Comparison of ENCODE assay signal across 32 cellular contexts in genomic region chr11:122938557-122938956, GRCh38. TPM values are rescaled to one million over a fixed set of nuclear protein-coding genes. Genes with fewer than 3 reads are reported as not detected.
"Had no signal": no experiment of that assay in that cellular context is flagged by ENCODE, and none has a peak within 500 bp of the region (broad histone marks: within the 10 kb centered on the region; RNA-seq: fewer than 3 reads in every experiment).

No MANE protein-coding gene starts in this region.

- H3K4me3 Mint-ChIP-seq: dendritic cell treated with granulocyte-macrophage colony-stimulating factor and Interleukin-4, amounts not matched to agents 40 ng/mL and 50 ng/mL, for 4 days; effector memory CD8-positive, alpha-beta T cell; endodermal cell; mesothelial cell of epicardium; naive B cell; naive thymus-derived CD8-positive, alpha-beta T cell had no signal

- H3K36me3 ChIP-seq: esophagus squamous epithelium, gastrocnemius medialis, heart right ventricle, left lung had no signal

- ATAC-seq: effector memory CD8-positive, alpha-beta T cell; esophagus mucosa; gastrocnemius medialis; heart right ventricle; left cardiac atrium; left lung; left ventricle myocardium superior; lower lobe of right lung; mucosa of descending colon; naive thymus-derived CD8-positive, alpha-beta T cell had no signal

- H3K4me1 Mint-ChIP-seq: endodermal cell; mesothelial cell of epicardium; naive B cell; naive thymus-derived CD8-positive, alpha-beta T cell had no signal

- H3K9me3 ChIP-seq: esophagus squamous epithelium, gastrocnemius medialis, heart right ventricle, left lung, lower lobe of right lung, mucosa of descending colon had no signal

- H3K27ac Mint-ChIP-seq: dendritic cell treated with granulocyte-macrophage colony-stimulating factor and Interleukin-4, amounts not matched to agents 40 ng/mL and 50 ng/mL, for 4 days; effector memory CD8-positive, alpha-beta T cell; endodermal cell; mesothelial cell of epicardium; naive B cell; naive thymus-derived CD8-positive, alpha-beta T cell had no signal

- H3K4me1 ChIP-seq: esophagus squamous epithelium, gastrocnemius medialis, heart right ventricle, lower lobe of right lung had no signal

- H3K4me3 ChIP-seq: esophagus squamous epithelium, gastrocnemius medialis, heart right ventricle, left lung, lower lobe of right lung, mucosa of descending colon had no signal

- H3K27me3 ChIP-seq: esophagus squamous epithelium, heart right ventricle, left lung had no signal

- H3K9me3 Mint-ChIP-seq: dendritic cell treated with granulocyte-macrophage colony-stimulating factor and Interleukin-4, amounts not matched to agents 40 ng/mL and 50 ng/mL, for 4 days; effector memory CD8-positive, alpha-beta T cell; endodermal cell; naive B cell had no signal

- DNase-seq: cortex of kidney; effector CD8-positive, alpha-beta T cell; effector memory CD8-positive, alpha-beta T cell; endodermal cell; erythroblast; esophagus squamous epithelium; foreskin fibroblast; foreskin melanocyte; gastrocnemius medialis; glutamatergic neuron; head of caudate nucleus; heart right ventricle; hippocampal formation; left cardiac atrium; left lung; left ventricle myocardium superior; lower lobe of right lung; mesenchymal stem cell; mucosa of descending colon; naive B cell; naive thymus-derived CD8-positive, alpha-beta T cell had no signal

- H3K27me3 Mint-ChIP-seq: dendritic cell treated with granulocyte-macrophage colony-stimulating factor and Interleukin-4, amounts not matched to agents 40 ng/mL and 50 ng/mL, for 4 days; effector memory CD8-positive, alpha-beta T cell; naive B cell; naive thymus-derived CD8-positive, alpha-beta T cell had no signal

- H3K27ac ChIP-seq: epithelial cell of prostate, esophagus squamous epithelium, gastrocnemius medialis, heart right ventricle, left lung, lower lobe of right lung had no signal

RNA-seq across cellular contexts. Expression of gene BSX, which starts 43.1 kb away (rescaled TPM):
- total RNA-seq: dermis microvascular lymphatic vessel endothelial cell; endodermal cell; esophagus mucosa; esophagus squamous epithelium; gastrocnemius medialis; glomerular endothelial cell; heart right ventricle; kidney epithelial cell; left cardiac atrium; left lung; left ventricle myocardium superior; lower leg skin; lower lobe of right lung; lung microvascular endothelial cell; mesenteric fat pad; mesothelial cell of epicardium; mucosa of descending colon; myocyte; naive thymus-derived CD8-positive, alpha-beta T cell had no signal
